In the genomic region with DNA sequence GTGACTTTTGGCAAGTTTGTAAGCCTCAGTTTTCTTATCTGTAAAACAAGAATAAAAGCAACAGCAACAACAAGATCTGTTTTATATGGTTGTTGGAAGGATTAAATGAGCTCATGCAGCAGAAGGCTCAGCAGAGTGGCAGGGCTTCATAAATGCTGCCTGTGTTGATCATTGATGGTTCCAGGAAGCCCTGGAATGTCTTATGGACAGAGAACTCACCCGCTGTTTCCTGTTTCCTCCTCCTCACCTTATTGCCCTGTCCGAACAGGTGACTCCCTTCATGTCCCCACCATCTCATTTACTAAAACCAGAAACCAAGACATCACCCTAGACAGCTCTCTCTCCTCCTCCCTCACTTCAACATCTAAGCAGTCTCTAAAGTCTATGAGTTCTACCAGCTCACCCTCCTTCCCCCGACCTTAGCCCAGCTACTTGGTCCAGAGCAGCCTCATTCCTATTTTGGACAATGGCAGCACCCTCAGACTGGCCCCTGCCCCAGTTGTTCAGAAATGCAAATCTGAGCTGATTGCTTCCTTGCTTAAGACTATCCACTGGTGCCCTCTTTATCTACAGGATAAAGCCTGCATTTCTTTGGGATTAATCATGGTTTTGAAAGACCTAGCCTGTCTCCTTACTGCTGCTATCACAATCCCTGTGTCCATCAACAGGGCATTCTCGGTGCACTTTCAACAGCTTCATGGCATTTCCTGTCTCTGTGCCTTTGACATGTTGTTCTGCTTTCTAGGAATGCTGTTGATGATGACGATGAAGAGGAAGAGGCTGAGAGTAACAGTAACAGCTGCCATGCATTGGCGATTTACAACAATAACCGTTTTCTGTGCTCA, we compare ENCODE assay signal across 13 cellular contexts. TPM values are rescaled to one million over a fixed set of nuclear protein-coding genes. Genes with fewer than 3 reads are reported as not detected.
DNase-seq lines count a peak whose midpoint lies in the region; ATAC-seq, FAIRE-seq and TF ChIP-seq lines count a peak whose summit lies in the region.
"Had no signal": no experiment of that assay in that cellular context is flagged by ENCODE, and none has a peak within 500 bp of the region (broad histone marks: within the 10 kb centered on the region; RNA-seq: fewer than 3 reads in every experiment).

No MANE protein-coding gene starts in this region.

- H3K27ac ChIP-seq in HepG2 (ENCODE audit: extremely low read length, insufficient read depth, low read length) (no peak overlapping the region), right lobe of liver (no peak overlapping the region)
- H3K27ac ChIP-seq in CD8-positive, alpha-beta T cell (ENCODE audit: low read depth, low read length) = no peak overlapping the region
- H3K27ac ChIP-seq: dorsolateral prefrontal cortex had no signal

- no peaks in the 10 kb centered on the region for H3K79me2 ChIP-seq in HepG2 (ENCODE audit: insufficient read depth, low read length)

- TF ChIP-seq POLR2A in HepG2 (IDR thresholded peaks at IDR 0.05; ENCODE audit: insufficient read depth in 1 of 2, low read depth in 2 of 2, low read length in 2 of 2) (no peak), right lobe of liver (IDR thresholded peaks at IDR 0.05) (no peak)

- H3K9me3 ChIP-seq in HepG2 (ENCODE audit: low read length) (no peaks in the 10 kb centered on the region), right lobe of liver (no peaks in the 10 kb centered on the region)
- H3K9me3 ChIP-seq in CD8-positive, alpha-beta T cell (ENCODE audit: low read length) = no peaks in the 10 kb centered on the region

- H3K27me3 ChIP-seq in HepG2 (ENCODE audit: control insufficient read depth in 1 of 2, insufficient read depth in 2 of 2, low read length in 2 of 2) (peaks cover 2 to 27% of the 10 kb centered on the region in 2 experiments; a peak in 2 of 5 replicates), right lobe of liver (no peaks in the 10 kb centered on the region)
- H3K27me3 ChIP-seq in CD8-positive, alpha-beta T cell (ENCODE audit: insufficient read depth, low read length) = no peaks in the 10 kb centered on the region
- H3K27me3 ChIP-seq: dorsolateral prefrontal cortex had no signal

- H3K27ac Mint-ChIP-seq in CD8-positive, alpha-beta T cell = no peak overlapping the region
- H3K27ac Mint-ChIP-seq: nephron had no signal

- H3K9me3 Mint-ChIP-seq in CD8-positive, alpha-beta T cell = no peaks in the 10 kb centered on the region
- H3K9me3 Mint-ChIP-seq: nephron had no signal

- in situ Hi-C loops in HepG2 (cut with HindIII; ENCODE audit: extremely low pct_ligation_motif_present, low pct_unique_long_range_greater_than_20kb) = no loop called here

- no peak for TF ChIP-seq EP300 in HepG2 (IDR thresholded peaks at IDR 0.05; ENCODE audit: low read depth in 2 of 2, low read length in 2 of 2)
- TF ChIP-seq EP300 in HepG2 (CRISPR knock-in tag; IDR thresholded peaks at IDR 0.05; ENCODE audit: borderline replicate concordance) = no peak

- H2AFZ ChIP-seq in HepG2 (ENCODE audit: low read length) = no peak overlapping the region

- no TSS peak for BruUV-seq in HepG2 (replicated peaks; lab: Mats Ljungman, UMichigan)

- TF ChIP-seq CTCF in HepG2 (CRISPR knock-in tag; IDR thresholded peaks at IDR 0.05) (no peak), right lobe of liver (IDR thresholded peaks at IDR 0.05) (no peak)
- no peak for TF ChIP-seq CTCF in CD8-positive, alpha-beta T cell (IDR thresholded peaks at IDR 0.05)

- WGBS in HepG2 (ENCODE audit: low lambda C conversion rate) = 35% methylated on average over 7 of the region's 7 CpGs
- 55% methylated on average over 6 of the region's 7 CpGs for WGBS in right lobe of liver (ENCODE audit: insufficient coverage, low coverage, low lambda C conversion rate, missing lambda C conversion rate)

- no peaks in the 10 kb centered on the region for H3K4me1 ChIP-seq in HepG2 (ENCODE audit: insufficient read depth, low read length)
- H3K4me1 ChIP-seq in right lobe of liver = no peaks in the 10 kb centered on the region
- no peaks in the 10 kb centered on the region for H3K4me1 ChIP-seq in CD8-positive, alpha-beta T cell (ENCODE audit: insufficient read depth, low read length)

- no peaks in the 10 kb centered on the region for H3K36me3 Mint-ChIP-seq in CD8-positive, alpha-beta T cell

- no peak overlapping the region for H3K4me3 Mint-ChIP-seq in CD8-positive, alpha-beta T cell
- H3K4me3 Mint-ChIP-seq: nephron had no signal

- no peak overlapping the region for H3K9ac ChIP-seq in HepG2 (ENCODE audit: insufficient read depth, low read depth, low read length)

- DNase-seq in HepG2 (ENCODE audit: low spot score) (no peak), right lobe of liver (no peak), glomerular endothelial cell (ENCODE audit: extremely low read depth, low read depth, low spot score) (peak; percentile 86), NCI-H1930 (lab: John Stamatoyannopoulos, UW) (no peak), SKM-1 treated with dmso at 0.1 percent for 144 hours (lab: John Stamatoyannopoulos, UW; ENCODE audit: unreplicated experiment) (no peak), T-helper 9 cell (no peak)
- no peak for DNase-seq in CD8-positive, alpha-beta T cell
- DNase-seq: dorsolateral prefrontal cortex; NCI-H1436 treated with DMSO at 0.1 percent for 48 hours; OCI-M1; stimulated activated CD4-positive, alpha-beta T cell treated with anti-CD3 and anti-CD28 coated beads, Interleukin-1b, Interleukin-23, amount 100 ng/mL, for 48 hours had no signal

- intact Hi-C loops in HepG2 (cut with micrococcal nuclease; ENCODE audit: unreplicated experiment) = no loop called here
- intact Hi-C loops in right lobe of liver (cut with DNase I) = no loop called here
- intact Hi-C loops in CD8-positive, alpha-beta T cell (cut with DNase I, micrococcal nuclease) = no loop called here

- CTCF ChIA-PET in HepG2 (lab: Yijun Ruan, JAX; ENCODE audit: low intra/inter-chr PET ratio, low total read pairs) = no interaction called here
- CTCF ChIA-PET in CD8-positive, alpha-beta T cell (lab: Charles Lee) = interaction anchor here (0.7 kb wide), 1 partner anchor 51 kb away, joined by 3 read pairs; no protein-coding TSS in a partner anchor

- H3K4me3 ChIP-seq in HepG2 (replicated peaks in 1 of 3; ENCODE audit: insufficient read depth in 1 of 3, low read depth in 2 of 3, low read length in 3 of 3) (no peak overlapping the region), right lobe of liver (no peak overlapping the region)
- H3K4me3 ChIP-seq in CD8-positive, alpha-beta T cell (ENCODE audit: low read depth, low read length) = no peak overlapping the region
- H3K4me3 ChIP-seq: dorsolateral prefrontal cortex had no signal

- H3K4me1 Mint-ChIP-seq in CD8-positive, alpha-beta T cell (ENCODE audit: low read depth) = no peaks in the 10 kb centered on the region

- no peaks in the 10 kb centered on the region for H3K36me3 ChIP-seq in HepG2 (replicated peaks in 1 of 2; ENCODE audit: control insufficient read depth in 1 of 2, insufficient read depth in 2 of 2, low read length in 2 of 2)
- no peaks in the 10 kb centered on the region for H3K36me3 ChIP-seq in right lobe of liver
- no peaks in the 10 kb centered on the region for H3K36me3 ChIP-seq in CD8-positive, alpha-beta T cell (ENCODE audit: insufficient read depth, low read length)

- FAIRE-seq in HepG2 (lab: Jason Lieb, UNC) = no peak
- peak; percentile 53 for FAIRE-seq in TTC549 (lab: Jason Lieb, UNC)

- H3K27me3 Mint-ChIP-seq in CD8-positive, alpha-beta T cell (ENCODE audit: low read depth) = peaks cover 3% of the 10 kb centered on the region

- no peak overlapping the region for H3K4me2 ChIP-seq in HepG2 (ENCODE audit: low read depth, low read length)

- no peak for ATAC-seq in HepG2
- ATAC-seq in right lobe of liver = no peak
- ATAC-seq in CD8-positive, alpha-beta T cell = no peak

- POLR2A ChIA-PET in HepG2 (lab: Yijun Ruan, JAX) = no interaction called here
- POLR2A ChIA-PET in CD8-positive, alpha-beta T cell (lab: Charles Lee) = no interaction called here

- no peaks in the 10 kb centered on the region; the same call in 1 of the 2 replicates for H4K20me1 ChIP-seq in HepG2 (ENCODE audit: insufficient read depth, low read length)

- TF ChIP-seq RAD21 in HepG2 (CRISPR knock-in tag; IDR thresholded peaks at IDR 0.05) = no peak

TF ChIP-seq in HepG2, 621 proteins besides CTCF, POLR2A, EP300 and RAD21 (continues in another document):
- peak; percentile 65 for TF ChIP-seq BCL6 (CRISPR knock-in tag; IDR thresholded peaks at IDR 0.05)

RNA-seq across cellular contexts. Expression of a gene that starts 21.4 kb away (rescaled TPM):
- total RNA-seq in HepG2 (2016; rRNA removed; fragmentation: Illumina TruSeq; extraction: Trizol) (not detected in 2 replicates), right lobe of liver (not detected), glomerular endothelial cell (0.10 TPM in 1 of 2 replicates, not detected in the other)
- not detected in 2 replicates for total RNA-seq in HepG2 (2016; cell fraction: cytosol; rRNA removed; fragmentation: Illumina TruSeq; extraction: Trizol; ENCODE audit: low read depth)
- total RNA-seq in HepG2 (2016; cell fraction: insoluble cytoplasmic fraction; rRNA removed; fragmentation: Illumina TruSeq; extraction: Trizol) = not detected in 2 replicates
- not detected in 2 replicates for total RNA-seq in HepG2 (2016; cell fraction: membrane; rRNA removed; fragmentation: Illumina TruSeq; extraction: Trizol)
- not detected in 2 replicates for total RNA-seq in HepG2 (2016; cell fraction: nucleus; rRNA removed; fragmentation: Illumina TruSeq; extraction: Trizol)
- polyA plus RNA-seq in HepG2 (2011; rRNA removed) = not detected in 2 replicates
- not detected in 2 replicates for polyA plus RNA-seq in HepG2 (2011; cell fraction: cytosol; rRNA removed)
- polyA plus RNA-seq in HepG2 (2011; cell fraction: nucleus; rRNA removed) = not detected in 2 replicates
- not detected in 2 replicates for polyA plus RNA-seq in HepG2 (2012)
- polyA plus RNA-seq in HepG2 (2016; cell fraction: cytosol; fragmentation: Illumina TruSeq; extraction: Trizol; ENCODE audit: low read depth) = not detected in 2 replicates
- not detected in 2 replicates for polyA plus RNA-seq in HepG2 (2016; cell fraction: insoluble cytoplasmic fraction; fragmentation: Illumina TruSeq; extraction: Trizol; ENCODE audit: low read depth)
- polyA plus RNA-seq in HepG2 (2016; cell fraction: membrane; fragmentation: Illumina TruSeq; extraction: Trizol; ENCODE audit: low read depth) = not detected in 2 replicates
- polyA plus RNA-seq in HepG2 (2016; cell fraction: nucleus; fragmentation: Illumina TruSeq; extraction: Trizol; ENCODE audit: insufficient read depth, low read depth) = not detected in 2 replicates
- polyA minus RNA-seq in HepG2 (2011; rRNA and poly(A)+ RNA removed; ENCODE audit: low replicate concordance) = 0.26 TPM in 1 of 2 replicates, not detected in the other
- polyA minus RNA-seq in HepG2 (2011; cell fraction: cytosol; rRNA and poly(A)+ RNA removed) = not detected in 2 replicates
- polyA minus RNA-seq in HepG2 (2011; cell fraction: nucleus; rRNA and poly(A)+ RNA removed) = not detected in 2 replicates
- not detected for total RNA-seq in CD8-positive, alpha-beta T cell
